ENCODE assay signal across 24 cellular contexts in genomic region chrX:81241753-81242152, GRCh38. TPM values are rescaled to one million over a fixed set of nuclear protein-coding genes. Genes with fewer than 3 reads are reported as not detected.
DNase-seq lines count a peak whose midpoint lies in the region; ATAC-seq, FAIRE-seq and TF ChIP-seq lines count a peak whose summit lies in the region.
"Had no signal": no experiment of that assay in that cellular context is flagged by ENCODE, and none has a peak within 500 bp of the region (broad histone marks: within the 10 kb centered on the region; RNA-seq: fewer than 3 reads in every experiment).

No MANE protein-coding gene starts in this region.

- no peaks in the 10 kb centered on the region for H3K27me3 Mint-ChIP-seq in MCF 10A (ENCODE audit: insufficient read depth, unreplicated experiment)
- H3K27me3 Mint-ChIP-seq in activated CD8-positive, alpha-beta memory T cell treated with anti-CD3 and anti-CD28 coated beads, Interleukin-2, amount 10 ng/mL, durations not matched to agents 7 days and 5 days = no peaks in the 10 kb centered on the region
- no peaks in the 10 kb centered on the region for H3K27me3 Mint-ChIP-seq in activated naive CD4-positive, alpha-beta T cell treated with anti-CD3 and anti-CD28 coated beads for 36 hours (ENCODE audit: low read depth)
- H3K27me3 Mint-ChIP-seq: CD4-positive, alpha-beta memory T cell had no signal

- no peak overlapping the region for H3K27ac ChIP-seq in breast epithelium
- H3K27ac ChIP-seq: A549 had no signal

- peaks cover under 1% of the 10 kb centered on the region for H3K36me3 Mint-ChIP-seq in MCF 10A (ENCODE audit: insufficient read depth, unreplicated experiment)
- H3K36me3 Mint-ChIP-seq in activated CD8-positive, alpha-beta memory T cell treated with anti-CD3 and anti-CD28 coated beads, Interleukin-2, amount 10 ng/mL, durations not matched to agents 7 days and 5 days = peaks cover 47% of the 10 kb centered on the region
- peaks cover 34% of the 10 kb centered on the region for H3K36me3 Mint-ChIP-seq in activated naive CD4-positive, alpha-beta T cell treated with anti-CD3 and anti-CD28 coated beads for 36 hours (ENCODE audit: low read depth)

- H3K27me3 ChIP-seq in breast epithelium (peaks cover 0 to 21% of the 10 kb centered on the region in 2 donors), bronchial epithelial cell (ENCODE audit: control insufficient read depth, insufficient read depth, low read length) (no peaks in the 10 kb centered on the region)
- H3K27me3 ChIP-seq: BE2C had no signal

- no peaks in the 10 kb centered on the region for H3K36me3 ChIP-seq in breast epithelium
- no peaks in the 10 kb centered on the region for H3K36me3 ChIP-seq in bronchial epithelial cell (ENCODE audit: control insufficient read depth, insufficient read depth, low read length)
- H3K36me3 ChIP-seq: BE2C had no signal

- CTCF ChIA-PET in MCF 10A (lab: Yijun Ruan, JAX) = no interaction called here
- CTCF ChIA-PET in activated CD8-positive, alpha-beta memory T cell treated with anti-CD3 and anti-CD28 coated beads, Interleukin-2, amount 10 ng/mL, durations not matched to agents 7 days and 5 days (lab: Charles Lee) = no interaction called here
- CTCF ChIA-PET in activated naive CD4-positive, alpha-beta T cell treated with anti-CD3 and anti-CD28 coated beads for 36 hours (lab: Charles Lee) = no interaction called here

- no peak for TF ChIP-seq POLR2A in breast epithelium (IDR thresholded peaks at IDR 0.05)

- BruUV-seq in MCF 10A (replicated peaks; lab: Mats Ljungman, UMichigan) = no TSS peak

- intact Hi-C loops in MCF 10A (cut with micrococcal nuclease) = no loop called here
- intact Hi-C loops in breast epithelium (cut with DNase I; ENCODE audit: low total_unique reads) = no loop called here
- intact Hi-C loops in activated naive CD4-positive, alpha-beta T cell treated with anti-CD3 and anti-CD28 coated beads for 36 hours (cut with micrococcal nuclease) = no loop called here

- FAIRE-seq in bronchial epithelial cell (lab: Jason Lieb, UNC) = no peak
- FAIRE-seq: A549, G401.6, GM12878, GM18507, H54 had no signal

- TF ChIP-seq CTCF in MCF 10A (IDR thresholded peaks at IDR 0.05; ENCODE audit: unreplicated experiment) (no peak), breast epithelium (IDR thresholded peaks at IDR 0.05) (no peak), bronchial epithelial cell (IDR thresholded peaks at IDR 0.05; ENCODE audit: insufficient read depth, low read length, severe bottlenecking) (no peak)

- H3K4me3 ChIP-seq in breast epithelium = no peak overlapping the region
- no peak overlapping the region for H3K4me3 ChIP-seq in bronchial epithelial cell (ENCODE audit: low read depth, low read length)
- H3K4me3 ChIP-seq: A549, GM12878, HAP-1 had no signal

- peak; percentile 85 for ATAC-seq in esophagus mucosa
- no peak for ATAC-seq in activated CD8-positive, alpha-beta memory T cell treated with anti-CD3 and anti-CD28 coated beads, Interleukin-2, amount 10 ng/mL, durations not matched to agents 7 days and 5 days
- ATAC-seq: A549, GM12878 had no signal

- POLR2A ChIA-PET in MCF 10A (lab: Yijun Ruan, JAX) = no interaction called here

- peaks cover 25% of the 10 kb centered on the region for H3K9me3 Mint-ChIP-seq in MCF 10A (ENCODE audit: unreplicated experiment)
- H3K9me3 Mint-ChIP-seq in activated CD8-positive, alpha-beta memory T cell treated with anti-CD3 and anti-CD28 coated beads, Interleukin-2, amount 10 ng/mL, durations not matched to agents 7 days and 5 days (ENCODE audit: low read depth) = peaks cover 3% of the 10 kb centered on the region
- H3K9me3 Mint-ChIP-seq in activated naive CD4-positive, alpha-beta T cell treated with anti-CD3 and anti-CD28 coated beads for 36 hours = peaks cover 10% of the 10 kb centered on the region
- H3K9me3 Mint-ChIP-seq: HFFc6 had no signal

- no peaks in the 10 kb centered on the region for H3K4me1 Mint-ChIP-seq in MCF 10A (ENCODE audit: insufficient read depth, unreplicated experiment)
- H3K4me1 Mint-ChIP-seq in activated CD8-positive, alpha-beta memory T cell treated with anti-CD3 and anti-CD28 coated beads, Interleukin-2, amount 10 ng/mL, durations not matched to agents 7 days and 5 days = no peaks in the 10 kb centered on the region
- H3K4me1 Mint-ChIP-seq in activated naive CD4-positive, alpha-beta T cell treated with anti-CD3 and anti-CD28 coated beads for 36 hours (ENCODE audit: low read depth) = peaks cover 3% of the 10 kb centered on the region

- no peak overlapping the region for H3K27ac Mint-ChIP-seq in MCF 10A (ENCODE audit: low read depth, unreplicated experiment)
- no peak overlapping the region for H3K27ac Mint-ChIP-seq in activated CD8-positive, alpha-beta memory T cell treated with anti-CD3 and anti-CD28 coated beads, Interleukin-2, amount 10 ng/mL, durations not matched to agents 7 days and 5 days
- H3K27ac Mint-ChIP-seq in activated naive CD4-positive, alpha-beta T cell treated with anti-CD3 and anti-CD28 coated beads for 36 hours = no peak overlapping the region
- H3K27ac Mint-ChIP-seq: HFFc6 had no signal

- no peaks in the 10 kb centered on the region for H3K4me1 ChIP-seq in breast epithelium
- H3K4me1 ChIP-seq: A549, BE2C, HAP-1 had no signal

- H3K9me3 ChIP-seq in breast epithelium = peaks cover 9 to 22% of the 10 kb centered on the region in 2 donors
- H3K9me3 ChIP-seq: A549, BE2C, HAP-1 had no signal

- DNase-seq in MCF 10A (ENCODE audit: unreplicated experiment) (peak; percentile 17), breast epithelium (ENCODE audit: low spot score in 2 of 2) (no peak), bronchial epithelial cell (ENCODE audit: low read depth) (peak; percentile 69), GF-D8 (lab: John Stamatoyannopoulos, UW) (no peak)
- no peak for DNase-seq in activated CD8-positive, alpha-beta memory T cell treated with anti-CD3 and anti-CD28 coated beads, Interleukin-2, amount 10 ng/mL, durations not matched to agents 7 days and 5 days
- no peak for DNase-seq in activated naive CD4-positive, alpha-beta T cell treated with anti-CD3 and anti-CD28 coated beads for 36 hours
- DNase-seq: 8988T; ACHN; AML-193; BE2C; C1 segment of cervical spinal cord; Calu3; CD4-positive, alpha-beta memory T cell; COR-L47; DMS79 treated with DMSO at 0.1 percent for 48 hours; GOT3; HFFc6 had no signal

- H3K4me3 Mint-ChIP-seq in MCF 10A (ENCODE audit: unreplicated experiment) = no peak overlapping the region
- no peak overlapping the region for H3K4me3 Mint-ChIP-seq in activated CD8-positive, alpha-beta memory T cell treated with anti-CD3 and anti-CD28 coated beads, Interleukin-2, amount 10 ng/mL, durations not matched to agents 7 days and 5 days
- H3K4me3 Mint-ChIP-seq in activated naive CD4-positive, alpha-beta T cell treated with anti-CD3 and anti-CD28 coated beads for 36 hours = no peak overlapping the region
- H3K4me3 Mint-ChIP-seq: CD4-positive, alpha-beta memory T cell; HFFc6 had no signal

RNA-seq across cellular contexts. Expression of gene SH3BGRL, which starts 39.9 kb away (rescaled TPM):
- 43.9 and 53.4 TPM in 2 replicates for total RNA-seq in MCF 10A (2022)
- total RNA-seq in breast epithelium = 100 to 1,000 TPM; 145 to 294 (median 180) TPM
- total RNA-seq in bronchial epithelial cell = 7.9 and 17.2 TPM in 2 replicates
- 37.8 TPM for total RNA-seq in esophagus mucosa
- total RNA-seq in activated CD8-positive, alpha-beta memory T cell treated with anti-CD3 and anti-CD28 coated beads, Interleukin-2, amount 10 ng/mL, durations not matched to agents 7 days and 5 days = 10 to 100 TPM; 54.7 to 59.8 TPM
- 10 to 100 TPM; 48.3 to 54.3 TPM for total RNA-seq in activated naive CD4-positive, alpha-beta T cell treated with anti-CD3 and anti-CD28 coated beads for 36 hours

RNA-seq across cellular contexts. Expression of gene HMGN5, which starts 40.0 kb away (rescaled TPM):
- total RNA-seq in MCF 10A (2022) = 6.6 and 11.8 TPM in 2 replicates
- total RNA-seq in breast epithelium = 1 to 10 TPM; 4.3 to 8.3 (median 4.6) TPM
- total RNA-seq in bronchial epithelial cell = 0.38 and 0.53 TPM in 2 replicates
- total RNA-seq in esophagus mucosa = 3.7 TPM
- total RNA-seq in activated CD8-positive, alpha-beta memory T cell treated with anti-CD3 and anti-CD28 coated beads, Interleukin-2, amount 10 ng/mL, durations not matched to agents 7 days and 5 days = 1 to 10 TPM; 2.8 to 4.0 TPM
- 1 to 10 TPM; 6.2 to 6.3 TPM for total RNA-seq in activated naive CD4-positive, alpha-beta T cell treated with anti-CD3 and anti-CD28 coated beads for 36 hours

Comparison
In these comparisons a context has a peak if more than half of its experiments do, and no peak if none do; other contexts are left out.
1. DNase-seq: peak in MCF 10A (single experiment) and bronchial epithelial cell (single experiment); none in breast epithelium (0 of 2), activated CD8-positive, alpha-beta memory T cell treated with anti-CD3 and anti-CD28 coated beads, Interleukin-2, amount 10 ng/mL, durations not matched to agents 7 days and 5 days (single experiment), GF-D8 (single experiment) and activated naive CD4-positive, alpha-beta T cell treated with anti-CD3 and anti-CD28 coated beads for 36 hours (single experiment).